8 cellular contexts compared by ENCODE assay signal in genomic region chr1:39902121-39902807, GRCh38. TPM values are rescaled to one million over a fixed set of nuclear protein-coding genes. Genes with fewer than 3 reads are reported as not detected.
DNase-seq lines count a peak whose midpoint lies in the region; ATAC-seq and TF ChIP-seq lines count a peak whose summit lies in the region.

No MANE protein-coding gene starts in this region.

- H3K9me2 ChIP-seq in Loucy (replicated peaks; ENCODE audit: low read depth, low read length) = no peaks in the 10 kb centered on the region

- TF ChIP-seq CTCF in DND-41 (IDR thresholded peaks at IDR 0.05; ENCODE audit: borderline replicate concordance, extremely low read depth, low read length, poor library complexity, severe bottlenecking) (peak; percentile 63), Loucy (conservative IDR thresholded peaks at IDR 0.05; ENCODE audit: low read length) (peak; percentile 76), astrocyte of the cerebellum (IDR thresholded peaks at IDR 0.05; ENCODE audit: low read depth, low read length, missing control alignments) (peak; percentile 69)

- H3K9ac ChIP-seq in DND-41 (ENCODE audit: low read depth, low read length) = peak overlapping the region; percentile 40; the same call in 1 of the 2 replicates
- peak overlapping the region; percentile 44 for H3K9ac ChIP-seq in Loucy (ENCODE audit: low read depth, low read length, poor library complexity, severe bottlenecking)
- H3K9ac ChIP-seq in iPS-15b (ENCODE audit: low read depth, low read length) = no peak overlapping the region
- H3K9ac ChIP-seq in skeletal muscle tissue (ENCODE audit: low read depth in 1 of 3, low read length in 3 of 3) = peak overlapping the region; percentile 36 to 79 (median 51)

- H2AFZ ChIP-seq in DND-41 (ENCODE audit: low read depth, low read length) (peak overlapping the region; percentile 49), Loucy (ENCODE audit: low read length) (peak overlapping the region; percentile 84)

- DNase-seq in DND-41 = peak; percentile 33
- no peak for DNase-seq in astrocyte of the cerebellum (ENCODE audit: low read depth)
- DNase-seq in kidney glomerular epithelial cell (lab: John Stamatoyannopoulos, UW) = no peak

- no peak overlapping the region for H3K27ac Mint-ChIP-seq in T-helper 1 cell treated with Interleukin-12 subunit alpha and Interleukin-12 subunit beta and Interleukin-4 antibody, amounts not matched to agents 30 μg/mL and 1 μg/mL, for 36 hours

- no peak overlapping the region for H3K27ac ChIP-seq in DND-41 (ENCODE audit: low read length)
- no peak overlapping the region for H3K27ac ChIP-seq in skeletal muscle tissue (ENCODE audit: low read depth, low read length)

- no peaks in the 10 kb centered on the region for H3K36me3 ChIP-seq in DND-41 (ENCODE audit: insufficient read depth, low read length)
- H3K36me3 ChIP-seq in Loucy (ENCODE audit: insufficient read depth, low read length) = no peaks in the 10 kb centered on the region
- H3K36me3 ChIP-seq in iPS-15b (ENCODE audit: control insufficient read depth, insufficient read depth, low read length) = no peaks in the 10 kb centered on the region
- no peaks in the 10 kb centered on the region for H3K36me3 ChIP-seq in skeletal muscle tissue (ENCODE audit: control insufficient read depth in 3 of 3, insufficient read depth in 3 of 3, low read length in 3 of 3)

- H3K9me3 ChIP-seq in DND-41 (ENCODE audit: insufficient read depth, low read length, severe bottlenecking) (no peaks in the 10 kb centered on the region), Loucy (ENCODE audit: insufficient read depth, low read depth, low read length) (no peaks in the 10 kb centered on the region), iPS-15b (ENCODE audit: control insufficient read depth, insufficient read depth, low read length) (no peaks in the 10 kb centered on the region), skeletal muscle tissue (ENCODE audit: control insufficient read depth in 3 of 3, low read length in 3 of 3) (no peaks in the 10 kb centered on the region)

- H3K4me1 ChIP-seq in DND-41 (ENCODE audit: insufficient read depth, low read length) (peaks cover 14% of the 10 kb centered on the region), Loucy (ENCODE audit: insufficient read depth, low read length, poor library complexity, severe bottlenecking) (peaks cover 4% of the 10 kb centered on the region), iPS-15b (ENCODE audit: control insufficient read depth, insufficient read depth, low read length) (peaks cover 19% of the 10 kb centered on the region), skeletal muscle tissue (ENCODE audit: control insufficient read depth in 3 of 3, insufficient read depth in 3 of 3, low read length in 3 of 3) (peaks cover 3 to 16% (median 12%) of the 10 kb centered on the region in 3 donors)

- no peaks in the 10 kb centered on the region for H3K9me3 Mint-ChIP-seq in T-helper 1 cell treated with Interleukin-12 subunit alpha and Interleukin-12 subunit beta and Interleukin-4 antibody, amounts not matched to agents 30 μg/mL and 1 μg/mL, for 36 hours

- H3K4me3 ChIP-seq in DND-41 (ENCODE audit: low read depth in 1 of 2, low read length in 2 of 2) = peak overlapping the region in 1 of 2 experiments; percentile 55; a peak in 3 of 4 replicates
- H3K4me3 ChIP-seq in Loucy (ENCODE audit: low read length, poor library complexity, severe bottlenecking) = peak overlapping the region; percentile 75
- peak overlapping the region; percentile 52 for H3K4me3 ChIP-seq in astrocyte of the cerebellum (ENCODE audit: low read depth, low read length)
- H3K4me3 ChIP-seq in iPS-15b (ENCODE audit: low read depth, low read length) = peak overlapping the region; percentile 86
- H3K4me3 ChIP-seq in skeletal muscle tissue (ENCODE audit: low read length in 3 of 3) = peak overlapping the region; percentile 63 to 77 (median 67)

- H3F3A ChIP-seq in Loucy (ENCODE audit: low read depth) = no peaks in the 10 kb centered on the region

- H3K79me2 ChIP-seq in DND-41 (ENCODE audit: insufficient read depth, low read length) (no peaks in the 10 kb centered on the region), Loucy (ENCODE audit: insufficient read depth, low read length) (no peaks in the 10 kb centered on the region)

- in situ Hi-C loops in astrocyte of the cerebellum (cut with HindIII; ENCODE audit: low sequenced_read_pairs) = no loop called here

- H3K4me3 Mint-ChIP-seq in T-helper 1 cell treated with Interleukin-12 subunit alpha and Interleukin-12 subunit beta and Interleukin-4 antibody, amounts not matched to agents 30 μg/mL and 1 μg/mL, for 36 hours = peak overlapping the region; percentile 63

- H3K27me3 ChIP-seq in DND-41 (ENCODE audit: insufficient read depth, low read length, poor library complexity) = peaks cover 64% of the 10 kb centered on the region
- H3K27me3 ChIP-seq in Loucy (ENCODE audit: insufficient read depth, low read length, poor library complexity, severe bottlenecking) = peaks cover 13% of the 10 kb centered on the region
- H3K27me3 ChIP-seq in iPS-15b (ENCODE audit: control insufficient read depth, insufficient read depth, low read length) = peaks cover 34% of the 10 kb centered on the region
- H3K27me3 ChIP-seq in skeletal muscle tissue (ENCODE audit: control insufficient read depth in 3 of 3, insufficient read depth in 3 of 3, low read length in 3 of 3) = peaks cover 13 to 23% (median 21%) of the 10 kb centered on the region in 3 donors

- no peaks in the 10 kb centered on the region for H3K36me3 Mint-ChIP-seq in T-helper 1 cell treated with Interleukin-12 subunit alpha and Interleukin-12 subunit beta and Interleukin-4 antibody, amounts not matched to agents 30 μg/mL and 1 μg/mL, for 36 hours (ENCODE audit: low read depth)

- no peaks in the 10 kb centered on the region for H4K20me1 ChIP-seq in DND-41 (ENCODE audit: insufficient read depth, low read length)
- H4K20me1 ChIP-seq in Loucy (ENCODE audit: insufficient read depth, low read length, poor library complexity, severe bottlenecking) = no peaks in the 10 kb centered on the region

- ATAC-seq in DND-41 (ENCODE audit: insufficient read depth, low read depth) (peak; percentile 75), GM21786 (IDR thresholded peaks at IDR 0.05; ENCODE audit: unreplicated experiment) (peak; percentile 68)

- peak overlapping the region; percentile 73 for H3K4me2 ChIP-seq in DND-41 (ENCODE audit: insufficient read depth, low read length)
- H3K4me2 ChIP-seq in Loucy (ENCODE audit: low read depth, low read length, poor library complexity, severe bottlenecking) = peak overlapping the region; percentile 92

- H3K4me1 Mint-ChIP-seq in T-helper 1 cell treated with Interleukin-12 subunit alpha and Interleukin-12 subunit beta and Interleukin-4 antibody, amounts not matched to agents 30 μg/mL and 1 μg/mL, for 36 hours (ENCODE audit: low read depth) = peaks cover 3% of the 10 kb centered on the region

- H3K27me3 Mint-ChIP-seq in T-helper 1 cell treated with Interleukin-12 subunit alpha and Interleukin-12 subunit beta and Interleukin-4 antibody, amounts not matched to agents 30 μg/mL and 1 μg/mL, for 36 hours (ENCODE audit: low read depth) = peaks cover 68% of the 10 kb centered on the region

RNA-seq across cellular contexts. Expression of gene MYCL, which starts 0.5 kb away (rescaled TPM):
- total RNA-seq in skeletal muscle tissue = 1.0 TPM

RNA-seq across cellular contexts. Expression of gene TRIT1, which starts 19.0 kb away (rescaled TPM):
- 26.6 TPM for total RNA-seq in skeletal muscle tissue

RNA-seq across cellular contexts. Expression of gene MFSD2A, which starts 52.7 kb away (rescaled TPM):
- 1.0 TPM for total RNA-seq in skeletal muscle tissue
